Comparison of ENCODE assay signal across 34 cellular contexts in genomic region chr16:72823961-72824490, GRCh38.
"Had no signal": no experiment of that assay in that cellular context is flagged by ENCODE, and none has a peak within 500 bp of the region (broad histone marks: within the 10 kb centered on the region; RNA-seq: fewer than 3 reads in every experiment).

No MANE protein-coding gene starts in this region.

- DNase-seq: activated B cell treated with CpG ODN at 0.5 μM for 24 hours; activated CD4-positive, alpha-beta memory T cell treated with anti-CD3 and anti-CD28 coated beads, Interleukin-2, amount 10 ng/mL, durations not matched to agents 7 days and 5 days; activated CD4-positive, alpha-beta T cell treated with anti-CD3 and anti-CD28 coated beads for 4 hours; activated CD4-positive, alpha-beta T cell treated with anti-CD3 and anti-CD28 coated beads, Interleukin-2, amount 10 ng/mL, durations not matched to agents 24 days and 14 days; activated CD4-positive, alpha-beta T cell treated with anti-CD3 and anti-CD28 coated beads, Interleukin-2, amount 50 U/mL, for 48 hours; activated CD4-positive, CD25-positive, alpha-beta regulatory T cell treated with anti-CD3 and anti-CD28 coated beads, Interleukin-2, amount 50 U/mL, for 72 hours; activated CD8-positive, alpha-beta memory T cell treated with anti-CD3 and anti-CD28 coated beads for 24 hours; activated CD8-positive, alpha-beta memory T cell treated with anti-CD3 and anti-CD28 coated beads, Interleukin-2, amount 10 ng/mL, durations not matched to agents 7 days and 5 days; activated CD8-positive, alpha-beta memory T cell treated with anti-CD3 and anti-CD28 coated beads, Interleukin-2, amount 50 U/mL, for 48 hours; activated CD8-positive, alpha-beta T cell treated with anti-CD3 and anti-CD28 coated beads, Interleukin-2, amount 10 ng/mL, durations not matched to agents 7 days and 5 days; activated effector memory CD4-positive, alpha-beta T cell treated with Interleukin-2 at 50 U/mL for 16 hours; activated gamma-delta T cell; activated naive CD4-positive, alpha-beta T cell treated with anti-CD3 and anti-CD28 coated beads, Interleukin-2, amount 10 ng/mL, durations not matched to agents 7 days and 5 days; activated naive CD4-positive, alpha-beta T cell treated with Interleukin-2 at 50 U/mL for 16 hours; activated naive CD8-positive, alpha-beta T cell treated with anti-CD3 and anti-CD28 coated beads, Interleukin-2, amount 10 ng/mL, durations not matched to agents 7 days and 5 days; activated T-cell treated with anti-CD3 and anti-CD28 coated beads, Interleukin-2, amount 50 U/mL, for 24 hours; activated T-cell treated with anti-CD3 and anti-CD28 coated beads, Interleukin-2, amount 50 U/mL, for 48 hours; adrenal gland; amniotic stem cell; aorta; body of pancreas; caudate nucleus; cerebellar nuclear complex; T-helper 1 cell; T-helper 2 cell; T-helper 9 cell had no signal

- ATAC-seq: activated CD8-positive, alpha-beta memory T cell treated with anti-CD3 and anti-CD28 coated beads, Interleukin-2, amount 10 ng/mL, durations not matched to agents 7 days and 5 days; activated CD8-positive, alpha-beta T cell treated with anti-CD3 and anti-CD28 coated beads, Interleukin-2, amount 10 ng/mL, durations not matched to agents 7 days and 5 days; body of pancreas had no signal

- H3K27me3 Mint-ChIP-seq: activated B cell treated with CpG ODN at 0.5 μM for 24 hours; activated CD4-positive, alpha-beta memory T cell treated with anti-CD3 and anti-CD28 coated beads, Interleukin-2, amount 10 ng/mL, durations not matched to agents 7 days and 5 days; activated CD4-positive, alpha-beta T cell treated with anti-CD3 and anti-CD28 coated beads, Interleukin-2, amount 10 ng/mL, durations not matched to agents 24 days and 14 days; activated naive CD4-positive, alpha-beta T cell treated with anti-CD3 and anti-CD28 coated beads, Interleukin-2, amount 10 ng/mL, durations not matched to agents 7 days and 5 days; activated naive CD4-positive, alpha-beta T cell treated with anti-CD3 and anti-CD28 coated beads, Interleukin-2, amount 50 U/mL, for 24 hours; activated naive CD8-positive, alpha-beta T cell; activated naive CD8-positive, alpha-beta T cell treated with anti-CD3 and anti-CD28 coated beads, Interleukin-2, amount 10 ng/mL, durations not matched to agents 7 days and 5 days; activated T-cell treated with anti-CD3 and anti-CD28 coated beads, Interleukin-2, amount 50 U/mL, for 24 hours; central memory CD8-positive, alpha-beta T cell had no signal

- H3K27ac Mint-ChIP-seq: activated B cell treated with CpG ODN at 0.5 μM for 24 hours; activated CD4-positive, alpha-beta memory T cell treated with anti-CD3 and anti-CD28 coated beads, Interleukin-2, amount 10 ng/mL, durations not matched to agents 7 days and 5 days; activated CD4-positive, alpha-beta T cell treated with anti-CD3 and anti-CD28 coated beads, Interleukin-2, amount 10 ng/mL, durations not matched to agents 24 days and 14 days; activated CD8-positive, alpha-beta memory T cell treated with anti-CD3 and anti-CD28 coated beads, Interleukin-2, amount 10 ng/mL, durations not matched to agents 7 days and 5 days; activated CD8-positive, alpha-beta T cell treated with anti-CD3 and anti-CD28 coated beads, Interleukin-2, amount 10 ng/mL, durations not matched to agents 7 days and 5 days; activated naive CD4-positive, alpha-beta T cell treated with anti-CD3 and anti-CD28 coated beads, Interleukin-2, amount 10 ng/mL, durations not matched to agents 7 days and 5 days; activated naive CD4-positive, alpha-beta T cell treated with anti-CD3 and anti-CD28 coated beads, Interleukin-2, amount 50 U/mL, for 24 hours; activated naive CD8-positive, alpha-beta T cell; activated naive CD8-positive, alpha-beta T cell treated with anti-CD3 and anti-CD28 coated beads, Interleukin-2, amount 10 ng/mL, durations not matched to agents 7 days and 5 days; activated T-cell treated with anti-CD3 and anti-CD28 coated beads, Interleukin-2, amount 50 U/mL, for 24 hours; activated T-helper 2 cell treated with anti-CD3 and anti-CD28 coated beads, Interferon-gamma antibody, Interleukin-2, Interleukin-4, amounts not matched to agents 10 μg/mL and 5 μg/mL and 100 μg/mL, durations not matched to agents 14 hours and 24 hours and 36 hours; T-helper 1 cell treated with Interleukin-12 subunit alpha and Interleukin-12 subunit beta and Interleukin-4 antibody, amounts not matched to agents 30 μg/mL and 1 μg/mL, for 36 hours; T-helper 2 cell treated with Interferon-gamma antibody and Interleukin-4, amounts not matched to agents 5 μg/mL and 100 μg/mL, for 36 hours had no signal

- H3K4me3 ChIP-seq: adrenal gland, body of pancreas, cardiac muscle cell had no signal

- H3K9me3 Mint-ChIP-seq: activated B cell treated with CpG ODN at 0.5 μM for 24 hours; activated CD4-positive, alpha-beta memory T cell treated with anti-CD3 and anti-CD28 coated beads, Interleukin-2, amount 10 ng/mL, durations not matched to agents 7 days and 5 days; activated CD4-positive, alpha-beta T cell treated with anti-CD3 and anti-CD28 coated beads, Interleukin-2, amount 10 ng/mL, durations not matched to agents 24 days and 14 days; activated naive CD4-positive, alpha-beta T cell treated with anti-CD3 and anti-CD28 coated beads, Interleukin-2, amount 10 ng/mL, durations not matched to agents 7 days and 5 days; activated naive CD4-positive, alpha-beta T cell treated with anti-CD3 and anti-CD28 coated beads, Interleukin-2, amount 50 U/mL, for 24 hours; activated naive CD8-positive, alpha-beta T cell treated with anti-CD3 and anti-CD28 coated beads, Interleukin-2, amount 10 ng/mL, durations not matched to agents 7 days and 5 days; activated T-cell treated with anti-CD3 and anti-CD28 coated beads, Interleukin-2, amount 50 U/mL, for 24 hours; activated T-helper 2 cell treated with anti-CD3 and anti-CD28 coated beads, Interferon-gamma antibody, Interleukin-2, Interleukin-4, amounts not matched to agents 10 μg/mL and 5 μg/mL and 100 μg/mL, durations not matched to agents 14 hours and 24 hours and 36 hours; central memory CD8-positive, alpha-beta T cell; T-helper 1 cell treated with Interleukin-12 subunit alpha and Interleukin-12 subunit beta and Interleukin-4 antibody, amounts not matched to agents 30 μg/mL and 1 μg/mL, for 36 hours; T-helper 2 cell treated with Interferon-gamma antibody and Interleukin-4, amounts not matched to agents 5 μg/mL and 100 μg/mL, for 36 hours had no signal

- H3K36me3 Mint-ChIP-seq: activated CD8-positive, alpha-beta memory T cell treated with anti-CD3 and anti-CD28 coated beads, Interleukin-2, amount 10 ng/mL, durations not matched to agents 7 days and 5 days; activated naive CD4-positive, alpha-beta T cell treated with anti-CD3 and anti-CD28 coated beads, Interleukin-2, amount 10 ng/mL, durations not matched to agents 7 days and 5 days; activated naive CD4-positive, alpha-beta T cell treated with anti-CD3 and anti-CD28 coated beads, Interleukin-2, amount 50 U/mL, for 24 hours; activated naive CD8-positive, alpha-beta T cell; activated naive CD8-positive, alpha-beta T cell treated with anti-CD3 and anti-CD28 coated beads, Interleukin-2, amount 10 ng/mL, durations not matched to agents 7 days and 5 days had no signal

- H3K27me3 ChIP-seq: adrenal gland, body of pancreas, cardiac muscle cell had no signal

- H3K4me1 Mint-ChIP-seq: activated B cell treated with CpG ODN at 0.5 μM for 24 hours; activated CD4-positive, alpha-beta memory T cell treated with anti-CD3 and anti-CD28 coated beads, Interleukin-2, amount 10 ng/mL, durations not matched to agents 7 days and 5 days; activated CD4-positive, alpha-beta T cell treated with anti-CD3 and anti-CD28 coated beads, Interleukin-2, amount 10 ng/mL, durations not matched to agents 24 days and 14 days; activated CD8-positive, alpha-beta memory T cell treated with anti-CD3 and anti-CD28 coated beads, Interleukin-2, amount 10 ng/mL, durations not matched to agents 7 days and 5 days; activated naive CD4-positive, alpha-beta T cell treated with anti-CD3 and anti-CD28 coated beads, Interleukin-2, amount 10 ng/mL, durations not matched to agents 7 days and 5 days; activated naive CD4-positive, alpha-beta T cell treated with anti-CD3 and anti-CD28 coated beads, Interleukin-2, amount 50 U/mL, for 24 hours; activated naive CD8-positive, alpha-beta T cell treated with anti-CD3 and anti-CD28 coated beads, Interleukin-2, amount 10 ng/mL, durations not matched to agents 7 days and 5 days; central memory CD8-positive, alpha-beta T cell had no signal

- H3K27ac ChIP-seq: adrenal gland, body of pancreas, cardiac muscle cell, VCaP had no signal

- H3K4me3 Mint-ChIP-seq: activated B cell treated with CpG ODN at 0.5 μM for 24 hours; activated CD4-positive, alpha-beta memory T cell treated with anti-CD3 and anti-CD28 coated beads, Interleukin-2, amount 10 ng/mL, durations not matched to agents 7 days and 5 days; activated CD4-positive, alpha-beta T cell treated with anti-CD3 and anti-CD28 coated beads, Interleukin-2, amount 10 ng/mL, durations not matched to agents 24 days and 14 days; activated CD8-positive, alpha-beta memory T cell treated with anti-CD3 and anti-CD28 coated beads, Interleukin-2, amount 10 ng/mL, durations not matched to agents 7 days and 5 days; activated CD8-positive, alpha-beta T cell treated with anti-CD3 and anti-CD28 coated beads, Interleukin-2, amount 10 ng/mL, durations not matched to agents 7 days and 5 days; activated naive CD4-positive, alpha-beta T cell treated with anti-CD3 and anti-CD28 coated beads, Interleukin-2, amount 10 ng/mL, durations not matched to agents 7 days and 5 days; activated naive CD4-positive, alpha-beta T cell treated with anti-CD3 and anti-CD28 coated beads, Interleukin-2, amount 50 U/mL, for 24 hours; activated naive CD8-positive, alpha-beta T cell; activated naive CD8-positive, alpha-beta T cell treated with anti-CD3 and anti-CD28 coated beads, Interleukin-2, amount 10 ng/mL, durations not matched to agents 7 days and 5 days; activated T-cell treated with anti-CD3 and anti-CD28 coated beads, Interleukin-2, amount 50 U/mL, for 24 hours; central memory CD8-positive, alpha-beta T cell; T-helper 1 cell treated with Interleukin-12 subunit alpha and Interleukin-12 subunit beta and Interleukin-4 antibody, amounts not matched to agents 30 μg/mL and 1 μg/mL, for 36 hours; T-helper 2 cell treated with Interferon-gamma antibody and Interleukin-4, amounts not matched to agents 5 μg/mL and 100 μg/mL, for 36 hours had no signal

- H3K9me3 ChIP-seq: adrenal gland, body of pancreas had no signal

- H3K36me3 ChIP-seq: adrenal gland, cardiac muscle cell had no signal
